8 cellular contexts compared by ENCODE assay signal in genomic region chr14:92105845-92106094, GRCh38. TPM values are rescaled to one million over a fixed set of nuclear protein-coding genes. Genes with fewer than 3 reads are reported as not detected.
DNase-seq lines count a peak whose midpoint lies in the region; ATAC-seq and TF ChIP-seq lines count a peak whose summit lies in the region.

No MANE protein-coding gene starts in this region.

- no peaks in the 10 kb centered on the region for H3K27me3 Mint-ChIP-seq in activated naive CD8-positive, alpha-beta T cell

- no peak for TF ChIP-seq CTCF in heart right ventricle (IDR thresholded peaks at IDR 0.05)

- H3K4me3 ChIP-seq in heart right ventricle (peak overlapping the region; percentile 69 to 98 (median 92)), rectal smooth muscle tissue (ENCODE audit: low read length) (peak overlapping the region; percentile 96)

- no peaks in the 10 kb centered on the region for H3K9me3 ChIP-seq in heart right ventricle

- H3K4me1 ChIP-seq in heart right ventricle (peaks cover 3 to 50% (median 34%) of the 10 kb centered on the region in 9 donors), rectal smooth muscle tissue (ENCODE audit: control insufficient read depth, insufficient read depth, low read length) (peaks cover 4% of the 10 kb centered on the region)

- ATAC-seq in GM21576 (IDR thresholded peaks at IDR 0.05; ENCODE audit: unreplicated experiment): peak; percentile 16
- peak; percentile 29 to 75 (median 58) for ATAC-seq in heart right ventricle

- H3K4me3 Mint-ChIP-seq in activated naive CD8-positive, alpha-beta T cell: peak overlapping the region; percentile 100

- H3K36me3 Mint-ChIP-seq in activated naive CD8-positive, alpha-beta T cell: no peaks in the 10 kb centered on the region

- H3K9me3 Mint-ChIP-seq in activated naive CD8-positive, alpha-beta T cell (ENCODE audit: low read depth): no peaks in the 10 kb centered on the region

- H3K36me3 ChIP-seq in heart right ventricle (no peaks in the 10 kb centered on the region), rectal smooth muscle tissue (ENCODE audit: control insufficient read depth, insufficient read depth, low read length) (no peaks in the 10 kb centered on the region)

- H3K27me3 ChIP-seq in heart right ventricle (no peaks in the 10 kb centered on the region), rectal smooth muscle tissue (ENCODE audit: control insufficient read depth, insufficient read depth, low read length) (no peaks in the 10 kb centered on the region)

- intact Hi-C loops in heart right ventricle (cut with DNase I): loop anchor here in 3 of 10 donors (1.0 to 10.0 kb wide), 4 partner anchors 15 to 63 kb away; partner anchors contain the start of genes CPSF2 (in 2 of the 3), NDUFB1 (in 2 of the 3) and TRIP11 (in 2 of the 3)

- DNase-seq in NCI-H1092 treated with DMSO at 0.1 percent for 48 hours (lab: John Stamatoyannopoulos, UW) (peak; percentile 55), NCI-H1092 (lab: John Stamatoyannopoulos, UW) (no peak), Kasumi-1 (lab: John Stamatoyannopoulos, UW) (peak; percentile 78 to 82), heart right ventricle (peak; percentile 59 to 72)
- DNase-seq in stimulated activated naive CD4-positive, alpha-beta T cell treated with Interleukin-2 at 50 U/mL for 16 hours (lab: John Stamatoyannopoulos, UW): no peak

- 0 to 1% methylated on average over 12 of the region's 12 CpGs for WGBS in heart right ventricle, 2 donors

- peak overlapping the region; percentile 95 for H3K27ac Mint-ChIP-seq in activated naive CD8-positive, alpha-beta T cell

- peak overlapping the region; percentile 43 for H3K9ac ChIP-seq in rectal smooth muscle tissue (ENCODE audit: low read length)

- H3K27ac ChIP-seq in heart right ventricle (peak overlapping the region; percentile 93 to 99 (median 96)), rectal smooth muscle tissue (ENCODE audit: low read depth, low read length) (peak overlapping the region; percentile 95)

- peaks cover 59% of the 10 kb centered on the region for H3K4me1 Mint-ChIP-seq in activated naive CD8-positive, alpha-beta T cell (ENCODE audit: low read depth)

RNA-seq across cellular contexts. Expression of gene ATXN3, which starts 0.6 kb away (rescaled TPM):
- total RNA-seq in heart right ventricle: 10 to 100 TPM; 12.3 to 20.5 (median 17.0) TPM
- 10 to 100 TPM in 1 of 2 donors, 1 to 10 TPM in 1; 7.0 to 11.6 TPM for polyA plus RNA-seq in heart right ventricle

RNA-seq across cellular contexts. Expression of gene NDUFB1, which starts 15.7 kb away (rescaled TPM):
- 100 to 1,000 TPM; 340 to 642 (median 481) TPM for total RNA-seq in heart right ventricle
- polyA plus RNA-seq in heart right ventricle: 1,000 to 10,000 TPM in 1 of 2 donors, 100 to 1,000 TPM in 1; 878 to 6,426 TPM

RNA-seq across cellular contexts. Expression of gene CPSF2, which starts 16.0 kb away (rescaled TPM):
- total RNA-seq in heart right ventricle: 10 to 100 TPM; 35.0 to 50.3 (median 43.2) TPM
- 1 to 10 TPM; 4.8 to 8.7 TPM for polyA plus RNA-seq in heart right ventricle

Comparison
In these comparisons a context has a peak if more than half of its experiments do, and no peak if none do; other contexts are left out.
1. DNase-seq: peak in NCI-H1092 treated with DMSO at 0.1 percent for 48 hours (single experiment), Kasumi-1 (2 of 2) and heart right ventricle (2 of 2); none in NCI-H1092 (single experiment) and stimulated activated naive CD4-positive, alpha-beta T cell treated with Interleukin-2 at 50 U/mL for 16 hours (single experiment).